ENCODE assay signal across 25 cellular contexts in genomic region chr1:151737479-151737878, GRCh38. TPM values are rescaled to one million over a fixed set of nuclear protein-coding genes. Genes with fewer than 3 reads are reported as not detected.
"Had no signal": no experiment of that assay in that cellular context is flagged by ENCODE, and none has a peak within 500 bp of the region (broad histone marks: within the 10 kb centered on the region; RNA-seq: fewer than 3 reads in every experiment).

No MANE protein-coding gene starts in this region.

- H3K9ac ChIP-seq: KMS-11 had no signal

- H3K4me3 ChIP-seq: PC-9, Peyer's patch, SJSA1, SK-N-MC had no signal

- H3K4me1 ChIP-seq: SJSA1 had no signal

- H3K27me3 ChIP-seq: Peyer's patch, SJSA1 had no signal

- H3K27ac ChIP-seq: KMS-11, PC-9, Peyer's patch, SJSA1, SK-N-MC had no signal

- H3K4me2 ChIP-seq: KMS-11, PC-9 had no signal

- DNase-seq: IMR-90, Kasumi-1, MM.1S, NCI-H1092 treated with DMSO at 0.1 percent for 48 hours, NCI-H1436, NCI-H187, NCI-H2029, NCI-H2081 treated with DMSO at 0.1 percent for 48 hours, NCI-H2171, NCI-H226, NCI-H446, NCI-H510A, NCI-H524 treated with DMSO at 0.1 percent for 48 hours, NCI-H69, NCI-H774, PC-9, Peyer's patch, Right ventricle myocardium superior, RPMI8226, SIG-M5 had no signal

- H2AFZ ChIP-seq: PC-9 had no signal

- H3K36me3 ChIP-seq: Peyer's patch, SJSA1 had no signal

RNA-seq across cellular contexts. Expression of gene RIIAD1, which starts 16.2 kb away (rescaled TPM):
- total RNA-seq: HT-29, IMR-90, M059J, PC-9, Peyer's patch, SJSA1 had no signal
- polyA plus RNA-seq: IMR-90 had no signal

RNA-seq across cellular contexts. Expression of gene CELF3, which starts 20.9 kb away (rescaled TPM):
- total RNA-seq: IMR-90, M059J, PC-9, Right ventricle myocardium superior, SJSA1 had no signal
- polyA plus RNA-seq: IMR-90 had no signal
